ENCODE assay signal across 8 cellular contexts in genomic region chr14:34981743-34982420, GRCh38.
DNase-seq lines count a peak whose midpoint lies in the region; ATAC-seq lines count a peak whose summit lies in the region.

No MANE protein-coding gene starts in this region.

- ATAC-seq in HG03066 (IDR thresholded peaks at IDR 0.05; ENCODE audit: low read depth, unreplicated experiment), result peak; percentile 10

- DNase-seq in NK-92 treated with Interleukin-12 subunit alpha and Interleukin-12 subunit beta, amount 100 ng/mL, for 24 hours (lab: John Stamatoyannopoulos, UW), result peak; percentile 36
- DNase-seq in NK-92 (lab: John Stamatoyannopoulos, UW; ENCODE audit: unreplicated experiment) (no peak), RPMI8226 (peak; percentile 44), astrocyte of the hippocampus (ENCODE audit: low read depth, low spot score) (peak; percentile 70), iris pigment epithelial cell (ENCODE audit: low read depth) (peak; percentile 65), NCI-H2081 (lab: John Stamatoyannopoulos, UW) (no peak)
- DNase-seq in stimulated activated CD4-positive, alpha-beta T cell treated with anti-CD3 and anti-CD28 coated beads, Interleukin-2, amount 100 ng/mL, for 24 hours, result peak; percentile 45 to 50

Comparison
In these comparisons a context has a peak if more than half of its experiments do, and no peak if none do; other contexts are left out.
1. DNase-seq: peak in NK-92 treated with Interleukin-12 subunit alpha and Interleukin-12 subunit beta, amount 100 ng/mL, for 24 hours (single experiment), RPMI8226 (single experiment), astrocyte of the hippocampus (single experiment), iris pigment epithelial cell (single experiment) and stimulated activated CD4-positive, alpha-beta T cell treated with anti-CD3 and anti-CD28 coated beads, Interleukin-2, amount 100 ng/mL, for 24 hours (2 of 2); none in NK-92 (single experiment) and NCI-H2081 (0 of 2).